ENCODE assay signal across 33 cellular contexts in the genomic region with DNA sequence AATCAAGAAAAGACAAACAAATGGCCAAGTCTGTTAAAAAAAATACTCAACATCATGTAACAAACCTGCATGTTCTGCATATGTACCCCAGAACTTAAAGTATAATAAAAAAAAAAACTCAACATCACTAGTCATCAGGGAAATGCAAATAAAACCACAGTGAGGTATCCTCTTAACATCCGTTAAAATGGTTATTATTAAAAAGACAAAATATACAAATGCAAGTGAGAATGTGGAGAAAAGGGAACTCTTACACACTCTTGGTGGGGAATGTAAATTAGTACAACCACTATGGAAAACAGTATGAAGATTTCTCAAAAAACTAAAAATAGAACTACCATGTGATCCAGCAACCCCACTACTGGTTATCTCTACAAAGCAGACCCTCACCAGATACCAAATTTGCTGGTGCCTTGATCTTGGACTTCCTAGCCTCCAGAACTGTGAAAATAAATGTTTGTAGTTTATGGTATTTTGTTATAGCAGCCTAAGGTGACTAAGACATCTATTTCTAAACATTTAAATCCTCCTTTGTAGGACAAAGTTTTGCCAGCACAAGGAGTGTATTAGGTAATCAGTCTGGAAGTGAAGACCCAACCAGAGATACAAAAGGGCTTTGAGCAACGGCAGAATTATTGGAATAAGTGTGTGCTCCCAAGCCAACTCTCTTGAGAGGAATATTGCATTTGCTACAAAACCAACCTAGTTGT. TPM values are rescaled to one million over a fixed set of nuclear protein-coding genes. Genes with fewer than 3 reads are reported as not detected.
"Had no signal": no experiment of that assay in that cellular context is flagged by ENCODE, and none has a peak within 500 bp of the region (broad histone marks: within the 10 kb centered on the region; RNA-seq: fewer than 3 reads in every experiment).

No MANE protein-coding gene starts in this region.

- DNase-seq: activated CD4-positive, alpha-beta memory T cell treated with anti-CD3 and anti-CD28 coated beads, Interleukin-2, amount 10 ng/mL, durations not matched to agents 7 days and 5 days; activated CD4-positive, alpha-beta T cell treated with anti-CD3 and anti-CD28 coated beads for 1 hour; activated CD4-positive, alpha-beta T cell treated with anti-CD3 and anti-CD28 coated beads for 36 hours; activated CD4-positive, alpha-beta T cell treated with anti-CD3 and anti-CD28 coated beads for 48 hours; activated CD4-positive, alpha-beta T cell treated with anti-CD3 and anti-CD28 coated beads, Interleukin-2, amount 10 ng/mL, durations not matched to agents 7 days and 5 days; activated CD4-positive, alpha-beta T cell treated with anti-CD3 and anti-CD28 coated beads, Interleukin-2, amount 50 U/mL, for 48 hours; activated CD4-positive, CD25-positive, alpha-beta regulatory T cell; activated CD8-positive, alpha-beta memory T cell treated with anti-CD3 and anti-CD28 coated beads for 24 hours; activated CD8-positive, alpha-beta memory T cell treated with anti-CD3 and anti-CD28 coated beads, Interleukin-2, amount 10 ng/mL, durations not matched to agents 7 days and 5 days; activated CD8-positive, alpha-beta memory T cell treated with anti-CD3 and anti-CD28 coated beads, Interleukin-2, amount 50 U/mL, for 48 hours; activated CD8-positive, alpha-beta T cell treated with anti-CD3 and anti-CD28 coated beads, Interleukin-2, amount 10 ng/mL, durations not matched to agents 7 days and 5 days; activated effector memory CD4-positive, alpha-beta T cell treated with Interleukin-2 at 50 U/mL for 16 hours; activated gamma-delta T cell; activated naive CD4-positive, alpha-beta T cell treated with anti-CD3 and anti-CD28 coated beads, Interleukin-2, amount 10 ng/mL, durations not matched to agents 7 days and 5 days; activated naive CD4-positive, alpha-beta T cell treated with Interleukin-2 at 50 U/mL for 16 hours; activated naive CD8-positive, alpha-beta T cell treated with anti-CD3 and anti-CD28 coated beads, Interleukin-2, amount 10 ng/mL, durations not matched to agents 7 days and 5 days; activated naive CD8-positive, alpha-beta T cell treated with anti-CD3 and anti-CD28 coated beads, Interleukin-2, amount 50 U/mL, for 24 hours; activated T-cell treated with anti-CD3 and anti-CD28 coated beads, Interleukin-2, amount 50 U/mL, for 24 hours; activated T-cell treated with anti-CD3 and anti-CD28 coated beads, Interleukin-2, amount 50 U/mL, for 48 hours; amygdala; anterior cingulate cortex; brain microvascular endothelial cell; central memory CD4-positive, alpha-beta T cell; T-helper 1 cell; T-helper 2 cell; T-helper 9 cell; WERI-Rb-1 had no signal

- H3K4me1 ChIP-seq: ascending aorta, breast epithelium had no signal

- H3K36me3 ChIP-seq: ascending aorta, brain microvascular endothelial cell, breast epithelium, WERI-Rb-1 had no signal

- FAIRE-seq: TTC549 had no signal

- H3K27me3 ChIP-seq: ascending aorta, brain microvascular endothelial cell, breast epithelium had no signal

- ATAC-seq: activated CD4-positive, alpha-beta T cell treated with anti-CD3 and anti-CD28 coated beads for 36 hours; activated CD4-positive, CD25-positive, alpha-beta regulatory T cell treated with anti-CD3 and anti-CD28 coated beads, Interleukin-2, amount 50 U/mL, for 24 hours; activated CD8-positive, alpha-beta memory T cell treated with anti-CD3 and anti-CD28 coated beads, Interleukin-2, amount 10 ng/mL, durations not matched to agents 7 days and 5 days; activated CD8-positive, alpha-beta T cell treated with anti-CD3 and anti-CD28 coated beads, Interleukin-2, amount 10 ng/mL, durations not matched to agents 7 days and 5 days; activated naive CD8-positive, alpha-beta T cell treated with anti-CD3 and anti-CD28 coated beads, Interleukin-2, amount 50 U/mL, for 24 hours; WTC11 had no signal

- H3K4me3 ChIP-seq: ascending aorta, breast epithelium had no signal

- H3K9me3 ChIP-seq: ascending aorta, breast epithelium had no signal

- H3K27ac ChIP-seq: ascending aorta, brain microvascular endothelial cell, breast epithelium, WERI-Rb-1 had no signal

RNA-seq across cellular contexts. Expression of a gene that starts 32.4 kb away (rescaled TPM):
- total RNA-seq: activated CD4-positive, alpha-beta memory T cell treated with anti-CD3 and anti-CD28 coated beads, Interleukin-2, amount 10 ng/mL, durations not matched to agents 7 days and 5 days; activated CD4-positive, alpha-beta T cell treated with anti-CD3 and anti-CD28 coated beads for 36 hours; activated CD8-positive, alpha-beta memory T cell treated with anti-CD3 and anti-CD28 coated beads, Interleukin-2, amount 10 ng/mL, durations not matched to agents 7 days and 5 days; activated naive CD8-positive, alpha-beta T cell treated with anti-CD3 and anti-CD28 coated beads, Interleukin-2, amount 10 ng/mL, durations not matched to agents 7 days and 5 days; activated T-helper 2 cell treated with anti-CD3 and anti-CD28 coated beads, Interferon-gamma antibody, Interleukin-2, Interleukin-4, amounts not matched to agents 10 μg/mL and 5 μg/mL and 100 μg/mL, durations not matched to agents 14 hours and 24 hours and 36 hours had no signal
